Comparison of ENCODE assay signal across 8 cellular contexts in genomic region chr7:2609001-2609411, GRCh38. TPM values are rescaled to one million over a fixed set of nuclear protein-coding genes. Genes with fewer than 3 reads are reported as not detected.
A peak's percentile ranks its signal among the peaks of the same experiment; 100 is the strongest.
DNase-seq lines count a peak whose midpoint lies in the region; ATAC-seq and TF ChIP-seq lines count a peak whose summit lies in the region.

No MANE protein-coding gene starts in this region.

- H3K27me3 Mint-ChIP-seq in nephron (ENCODE audit: low read depth), result no peaks in the 10 kb centered on the region

- H3K4me3 ChIP-seq in heart right ventricle (peak overlapping the region in 1 of 10 donors; percentile 29), cardiac fibroblast (replicated peaks in 1 of 2; ENCODE audit: low read depth in 2 of 2, low read length in 2 of 2) (no peak overlapping the region)

- H3K9me3 ChIP-seq in heart right ventricle, result no peaks in the 10 kb centered on the region

- no peaks in the 10 kb centered on the region for H3K27me3 ChIP-seq in heart right ventricle

- H3K4me1 ChIP-seq in heart right ventricle, result peaks cover 15 to 75% (median 48%) of the 10 kb centered on the region in 9 donors

- H3K9me3 Mint-ChIP-seq in nephron, result no peaks in the 10 kb centered on the region

- peak overlapping the region in 5 of 10 donors; percentile 8 to 90 (median 53) for H3K27ac ChIP-seq in heart right ventricle

- WGBS in heart right ventricle, 2 donors, result 78 to 86% methylated on average over 12 of the region's 12 CpGs

- H3K36me3 Mint-ChIP-seq in nephron (ENCODE audit: low read depth), result no peaks in the 10 kb centered on the region

- intact Hi-C loops in heart right ventricle (cut with DNase I) (loop anchor here in 2 of 10 donors (5.0 kb wide), 2 partner anchors 33 to 52 kb away; partner anchors contain the start of genes BRAT1 (in 1 of the 2) and IQCE (in 1 of the 2)), Right ventricle myocardium inferior (cut with DNase I) (loop anchor here (5.0 kb wide), 2 partner anchors 33 to 53 kb away; no protein-coding TSS in a partner anchor)

- peak in 5 of 9 donors; percentile 10 to 41 (median 29) for TF ChIP-seq CTCF in heart right ventricle (IDR thresholded peaks at IDR 0.05)
- peak; percentile 16; the same call in 1 of the 2 replicates for TF ChIP-seq CTCF in LNCAP (IDR thresholded peaks at IDR 0.05)
- TF ChIP-seq CTCF in cardiac fibroblast (IDR thresholded peaks at IDR 0.05; ENCODE audit: low read depth, low read length), result peak; percentile 33
- peak; percentile 31 to 45 (median 31) for TF ChIP-seq CTCF in nephron (IDR thresholded peaks at IDR 0.05; ENCODE audit: unreplicated experiment in 3 of 3)

- H3K27ac Mint-ChIP-seq in nephron, result peak overlapping the region; percentile 41 to 79 (median 71)

- peaks cover 31% of the 10 kb centered on the region for H3K4me1 Mint-ChIP-seq in nephron

- ATAC-seq in heart right ventricle (peak in 1 of 8 donors; percentile 9), Right ventricle myocardium inferior (no peak), GM19328 (IDR thresholded peaks at IDR 0.05; ENCODE audit: unreplicated experiment) (no peak)

- no peaks in the 10 kb centered on the region for H3K36me3 ChIP-seq in heart right ventricle

- no peak for DNase-seq in heart right ventricle
- no peak for DNase-seq in Right ventricle myocardium inferior (ENCODE audit: missing footprints)
- DNase-seq in cardiac fibroblast (ENCODE audit: low read depth in 2 of 2), result peak; percentile 29 to 57
- DNase-seq in T-helper 9 cell, result no peak
- DNase-seq in stimulated activated naive CD4-positive, alpha-beta T cell treated with Interleukin-2 at 50 U/mL for 16 hours (lab: John Stamatoyannopoulos, UW), result no peak

- no peak overlapping the region for H3K4me3 Mint-ChIP-seq in nephron

RNA-seq across cellular contexts. Expression of gene TTYH3, which starts 22.8 kb away (rescaled TPM):
- total RNA-seq in heart right ventricle, result 10 to 100 TPM in 4 of 10 donors, 1 to 10 TPM in 6; 7.0 to 37.5 (median 9.0) TPM
- 1 to 10 TPM; 8.6 to 10.0 TPM for polyA plus RNA-seq in heart right ventricle
- 15.8 TPM for total RNA-seq in Right ventricle myocardium inferior

RNA-seq across cellular contexts. Expression of gene IQCE, which starts 50.2 kb away (rescaled TPM):
- total RNA-seq in heart right ventricle (10 to 100 TPM in 4 of 10 donors, 1 to 10 TPM in 6; 7.8 to 13.8 (median 9.4) TPM), Right ventricle myocardium inferior (11.5 TPM)
- 1 to 10 TPM; 4.2 to 5.0 TPM for polyA plus RNA-seq in heart right ventricle

RNA-seq across cellular contexts. Expression of gene BRAT1, which starts 53.7 kb away (rescaled TPM):
- total RNA-seq in heart right ventricle (10 to 100 TPM; 10.6 to 18.2 (median 12.8) TPM), Right ventricle myocardium inferior (14.8 TPM)
- 10 to 100 TPM; 16.8 to 22.8 TPM for polyA plus RNA-seq in heart right ventricle

Comparison
In these comparisons a context has a peak if more than half of its experiments do, and no peak if none do; other contexts are left out.
1. DNase-seq: peak in cardiac fibroblast (2 of 2); none in heart right ventricle (0 of 2), Right ventricle myocardium inferior (single experiment), T-helper 9 cell (single experiment) and stimulated activated naive CD4-positive, alpha-beta T cell treated with Interleukin-2 at 50 U/mL for 16 hours (single experiment).
2. Peak in every context shown above with its lines, with median percentiles within 50 percentile points of each other: CTCF ChIP-seq.